In genomic region chr7:77266162-77266807, GRCh38 we compare ENCODE assay signal across 11 cellular contexts.
DNase-seq lines count a peak whose midpoint lies in the region; ATAC-seq and TF ChIP-seq lines count a peak whose summit lies in the region.
"Had no signal": no experiment of that assay in that cellular context is flagged by ENCODE, and none has a peak within 500 bp of the region (broad histone marks: within the 10 kb centered on the region; RNA-seq: fewer than 3 reads in every experiment).

No MANE protein-coding gene starts in this region.

- H3K36me3 Mint-ChIP-seq in activated T-helper 1 cell treated with anti-CD3 and anti-CD28 coated beads, Interleukin-12 subunit alpha, Interleukin-12 subunit beta, Interleukin-2, Interleukin-4 antibody, amounts not matched to agents 30 ng/mL and 10 ng/mL and 1 ng/mL, durations not matched to agents 14 hours and 24 hours and 36 hours (ENCODE audit: low read depth), result peaks cover 4% of the 10 kb centered on the region

- no peaks in the 10 kb centered on the region for H3K9me3 Mint-ChIP-seq in activated T-helper 1 cell treated with anti-CD3 and anti-CD28 coated beads, Interleukin-12 subunit alpha, Interleukin-12 subunit beta, Interleukin-2, Interleukin-4 antibody, amounts not matched to agents 30 ng/mL and 10 ng/mL and 1 ng/mL, durations not matched to agents 14 hours and 24 hours and 36 hours

- TF ChIP-seq CTCF in lower lobe of right lung (IDR thresholded peaks at IDR 0.05), result no peak

- peaks cover 15% of the 10 kb centered on the region for H3K4me1 ChIP-seq in lower lobe of right lung

- no peak overlapping the region for H3K4me3 Mint-ChIP-seq in activated T-helper 1 cell treated with anti-CD3 and anti-CD28 coated beads, Interleukin-12 subunit alpha, Interleukin-12 subunit beta, Interleukin-2, Interleukin-4 antibody, amounts not matched to agents 30 ng/mL and 10 ng/mL and 1 ng/mL, durations not matched to agents 14 hours and 24 hours and 36 hours

- H3K36me3 ChIP-seq in lower lobe of right lung, result no peaks in the 10 kb centered on the region
- H3K36me3 ChIP-seq: upper lobe of right lung had no signal

- ATAC-seq in GM18511 (IDR thresholded peaks at IDR 0.05; ENCODE audit: unreplicated experiment) (peak; percentile 90), GM19467 (IDR thresholded peaks at IDR 0.05; ENCODE audit: unreplicated experiment) (peak; percentile 57), HG03095 (IDR thresholded peaks at IDR 0.05; ENCODE audit: unreplicated experiment) (peak; percentile 90), lower lobe of right lung (no peak)
- ATAC-seq: upper lobe of right lung had no signal

- no peak for DNase-seq in activated T-helper 1 cell treated with anti-CD3 and anti-CD28 coated beads, Interleukin-12 subunit alpha, Interleukin-12 subunit beta, Interleukin-2, Interleukin-4 antibody, amounts not matched to agents 30 ng/mL and 10 ng/mL and 1 ng/mL, durations not matched to agents 14 hours and 24 hours and 36 hours (ENCODE audit: low spot score)
- DNase-seq in medulla oblongata (ENCODE audit: extremely low spot score) (no peak), lower lobe of right lung (no peak), cortex of kidney (lab: John Stamatoyannopoulos, UW) (no peak)
- no peak for DNase-seq in stimulated activated naive CD4-positive, alpha-beta T cell (lab: John Stamatoyannopoulos, UW)
- DNase-seq: DMS 273 treated with DMSO at 0.1 percent for 48 hours, midbrain, upper lobe of right lung had no signal

- no peaks in the 10 kb centered on the region for H3K27me3 Mint-ChIP-seq in activated T-helper 1 cell treated with anti-CD3 and anti-CD28 coated beads, Interleukin-12 subunit alpha, Interleukin-12 subunit beta, Interleukin-2, Interleukin-4 antibody, amounts not matched to agents 30 ng/mL and 10 ng/mL and 1 ng/mL, durations not matched to agents 14 hours and 24 hours and 36 hours (ENCODE audit: insufficient read depth)

- H3K27ac ChIP-seq in lower lobe of right lung, result no peak overlapping the region
- H3K27ac ChIP-seq: upper lobe of right lung had no signal

- peaks cover 21% of the 10 kb centered on the region for H3K4me1 Mint-ChIP-seq in activated T-helper 1 cell treated with anti-CD3 and anti-CD28 coated beads, Interleukin-12 subunit alpha, Interleukin-12 subunit beta, Interleukin-2, Interleukin-4 antibody, amounts not matched to agents 30 ng/mL and 10 ng/mL and 1 ng/mL, durations not matched to agents 14 hours and 24 hours and 36 hours (ENCODE audit: low read depth)

- H3K27ac Mint-ChIP-seq in activated T-helper 1 cell treated with anti-CD3 and anti-CD28 coated beads, Interleukin-12 subunit alpha, Interleukin-12 subunit beta, Interleukin-2, Interleukin-4 antibody, amounts not matched to agents 30 ng/mL and 10 ng/mL and 1 ng/mL, durations not matched to agents 14 hours and 24 hours and 36 hours, result peak overlapping the region; percentile 62

- intact Hi-C loops in activated T-helper 1 cell treated with anti-CD3 and anti-CD28 coated beads, Interleukin-12 subunit alpha, Interleukin-12 subunit beta, Interleukin-2, Interleukin-4 antibody, amounts not matched to agents 30 ng/mL and 10 ng/mL and 1 ng/mL, durations not matched to agents 14 hours and 24 hours and 36 hours (cut with micrococcal nuclease), result loop anchor here (1.0 to 2.0 kb wide), 5 partner anchors 19 to 271 kb away; partner anchors contain the start of genes CCDC146 and PTPN12
- intact Hi-C loops in lower lobe of right lung (cut with DNase I), result no loop called here

- H3K27me3 ChIP-seq in lower lobe of right lung (ENCODE audit: low read depth), result no peaks in the 10 kb centered on the region
- H3K27me3 ChIP-seq: upper lobe of right lung had no signal

- no peaks in the 10 kb centered on the region for H3K9me3 ChIP-seq in lower lobe of right lung
- H3K9me3 ChIP-seq: upper lobe of right lung had no signal

- H3K4me3 ChIP-seq in lower lobe of right lung, result no peak overlapping the region
- H3K4me3 ChIP-seq: upper lobe of right lung had no signal

Comparison
In these comparisons a context has a peak if more than half of its experiments do, and no peak if none do; other contexts are left out.
1. ATAC-seq: peak in GM18511 (single experiment), GM19467 (single experiment) and HG03095 (single experiment); none in lower lobe of right lung (0 of 2).